ENCODE assay signal across 24 cellular contexts in the genomic region with DNA sequence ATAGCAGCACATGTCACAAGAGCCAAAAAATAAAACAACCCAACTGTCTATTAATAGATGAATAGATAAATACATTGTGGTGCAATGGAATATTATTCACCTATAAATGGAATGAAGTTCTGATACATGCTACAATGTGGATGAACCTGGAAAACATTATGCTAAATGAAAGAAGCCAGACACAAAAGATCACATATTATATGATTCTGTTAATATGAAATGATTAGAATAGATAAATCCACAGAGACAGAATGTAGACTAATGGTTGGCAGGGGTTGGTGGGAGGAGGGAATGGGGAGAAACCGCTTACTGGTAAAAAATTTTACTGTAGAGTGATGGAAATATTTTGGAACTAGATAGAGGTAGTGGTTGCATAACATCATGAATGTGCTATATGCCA.
"Had no signal": no experiment of that assay in that cellular context is flagged by ENCODE, and none has a peak within 500 bp of the region (broad histone marks: within the 10 kb centered on the region; RNA-seq: fewer than 3 reads in every experiment).

No MANE protein-coding gene starts in this region.

- DNase-seq: cortex of kidney; foreskin fibroblast; heart left ventricle; kidney; pancreas; right lobe of liver; small intestine; stimulated activated CD4-positive, alpha-beta T cell treated with anti-CD3 and anti-CD28 coated beads, Interleukin-15, amount 100 ng/mL, for 24 hours; stimulated activated CD4-positive, alpha-beta T cell treated with anti-CD3 and anti-CD28 coated beads, Interleukin-2, amount 100 ng/mL, for 48 hours; stimulated activated CD8-positive, alpha-beta memory T cell treated with anti-CD3 and anti-CD28 coated beads, Interleukin-4, amount 100 ng/mL, for 48 hours; stimulated activated naive CD4-positive, alpha-beta T cell; stimulated activated naive CD8-positive, alpha-beta T cell treated with anti-CD3 and anti-CD28 coated beads, Interleukin-15, amount 100 ng/mL, for 72 hours; thyroid gland had no signal

- H3K27ac ChIP-seq: epithelial cell of prostate, gastroesophageal sphincter, heart left ventricle, hepatocyte, neutrophil, pancreas, right lobe of liver, thyroid gland, vagina had no signal

- H3K9me3 ChIP-seq: gastroesophageal sphincter, heart left ventricle, neutrophil, pancreas, right lobe of liver, thyroid gland, vagina had no signal

- H3K4me3 ChIP-seq: gastroesophageal sphincter, heart left ventricle, hepatocyte, lung, pancreas, right lobe of liver, thyroid gland, vagina had no signal

- H3K4me1 ChIP-seq: pancreas, thyroid gland had no signal

- ATAC-seq: esophagus mucosa; gastroesophageal sphincter; heart left ventricle; left lobe of liver; natural killer cell treated with Interleukin-12 subunit alpha and Interleukin-12 subunit beta and Interleukin-15 and Interleukin-18, amount 100 ng/mL, for 72 hours; pancreas; right lobe of liver; stimulated activated naive CD8-positive, alpha-beta T cell treated with anti-CD3 and anti-CD28 coated beads, Interleukin-15, amount 100 ng/mL, for 72 hours had no signal

- H3K27ac Mint-ChIP-seq: memory B cell; natural killer cell treated with Interleukin-12 subunit alpha and Interleukin-12 subunit beta and Interleukin-15 and Interleukin-18, amount 100 ng/mL, for 72 hours; stimulated activated naive CD8-positive, alpha-beta T cell treated with anti-CD3 and anti-CD28 coated beads, Interleukin-15, amount 100 ng/mL, for 72 hours had no signal

- H3K27me3 Mint-ChIP-seq: memory B cell; natural killer cell treated with Interleukin-12 subunit alpha and Interleukin-12 subunit beta and Interleukin-15 and Interleukin-18, amount 100 ng/mL, for 72 hours; stimulated activated naive CD8-positive, alpha-beta T cell treated with anti-CD3 and anti-CD28 coated beads, Interleukin-15, amount 100 ng/mL, for 72 hours had no signal

- H3K9me3 Mint-ChIP-seq: memory B cell; natural killer cell treated with Interleukin-12 subunit alpha and Interleukin-12 subunit beta and Interleukin-15 and Interleukin-18, amount 100 ng/mL, for 72 hours; neural crest cell; stimulated activated naive CD8-positive, alpha-beta T cell treated with anti-CD3 and anti-CD28 coated beads, Interleukin-15, amount 100 ng/mL, for 72 hours had no signal

- H3K4me3 Mint-ChIP-seq: memory B cell; natural killer cell treated with Interleukin-12 subunit alpha and Interleukin-12 subunit beta and Interleukin-15 and Interleukin-18, amount 100 ng/mL, for 72 hours; neural crest cell; stimulated activated naive CD8-positive, alpha-beta T cell treated with anti-CD3 and anti-CD28 coated beads, Interleukin-15, amount 100 ng/mL, for 72 hours had no signal

- H3K27me3 ChIP-seq: gastroesophageal sphincter, heart left ventricle, hepatocyte, neutrophil, pancreas, right lobe of liver, thyroid gland, vagina had no signal
